Comparison of ENCODE assay signal across 8 cellular contexts in the genomic region with DNA sequence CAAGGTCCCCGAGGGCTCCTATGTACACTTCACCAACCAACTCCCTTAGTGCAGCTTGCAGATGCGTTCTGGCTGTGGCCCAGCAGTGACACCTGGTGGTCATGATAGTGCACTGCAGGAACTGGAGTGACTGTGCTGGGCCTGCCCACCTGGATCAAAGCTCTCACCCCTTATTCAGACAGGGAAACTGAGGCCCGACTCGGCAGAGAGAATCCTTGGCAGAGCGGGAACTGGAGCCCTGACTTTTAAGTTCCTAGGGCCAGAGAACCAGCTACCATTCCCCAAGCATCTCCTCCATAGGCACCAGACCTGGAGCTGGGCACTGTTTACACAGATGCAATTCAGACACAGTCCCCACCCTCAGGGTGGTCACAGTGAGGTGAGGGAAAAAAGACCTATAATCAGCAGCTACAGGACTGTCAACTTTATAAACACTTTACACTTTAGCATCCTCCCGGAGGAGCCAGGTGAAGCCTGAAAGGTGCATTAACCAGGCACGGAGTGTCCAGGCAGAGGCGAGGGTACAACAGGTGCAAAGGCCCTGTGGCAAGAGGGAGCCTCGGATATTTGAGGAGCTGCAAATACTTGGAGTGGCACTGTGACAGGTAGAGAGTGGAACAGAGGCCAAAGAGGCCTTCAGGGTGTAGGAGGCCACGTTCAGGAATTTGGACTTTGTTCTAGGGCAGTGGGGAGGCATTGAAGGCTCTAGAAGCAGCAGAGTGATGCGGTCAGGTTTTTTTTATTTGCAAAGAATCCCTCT. TPM values are rescaled to one million over a fixed set of nuclear protein-coding genes. Genes with fewer than 3 reads are reported as not detected.
DNase-seq lines count a peak whose midpoint lies in the region; ATAC-seq and TF ChIP-seq lines count a peak whose summit lies in the region.

No MANE protein-coding gene starts in this region.

- H3K4me1 ChIP-seq in heart left ventricle: no peaks in the 10 kb centered on the region

- WGBS in heart left ventricle, 4 donors: 46 to 53% (median 50%) methylated on average over 9 to 11 of the region's 11 CpGs

- H3K27me3 ChIP-seq in heart left ventricle: no peaks in the 10 kb centered on the region

- H3K36me3 Mint-ChIP-seq in activated naive CD4-positive, alpha-beta T cell treated with anti-CD3 and anti-CD28 coated beads, Interleukin-2, amount 50 U/mL, for 72 hours: peaks cover 8 to 13% of the 10 kb centered on the region in 2 donors

- peak; percentile 88 to 89 for ATAC-seq in activated naive CD4-positive, alpha-beta T cell treated with anti-CD3 and anti-CD28 coated beads, Interleukin-2, amount 50 U/mL, for 72 hours
- ATAC-seq in heart left ventricle (peak; percentile 74 to 95 (median 94)), HG03565 (IDR thresholded peaks at IDR 0.05; ENCODE audit: unreplicated experiment) (no peak)

- peaks cover 30% of the 10 kb centered on the region for H3K9me3 ChIP-seq in KOPT-K1 (ENCODE audit: insufficient read depth, low read length, poor library complexity, severe bottlenecking)
- H3K9me3 ChIP-seq in heart left ventricle: peaks cover 0 to 18% (median 0%) of the 10 kb centered on the region in 12 donors

- peaks cover 30% of the 10 kb centered on the region for H3K36me3 ChIP-seq in KOPT-K1 (ENCODE audit: insufficient read depth, low read length)
- H3K36me3 ChIP-seq in heart left ventricle: no peaks in the 10 kb centered on the region

- TF ChIP-seq CTCF in GM12873 (IDR thresholded peaks at IDR 0.05; ENCODE audit: insufficient read depth, low read depth, low read length, missing control alignments) (peak; percentile 100), heart left ventricle (IDR thresholded peaks at IDR 0.05) (peak; percentile 86 to 99 (median 97))

- intact Hi-C loops in heart left ventricle (cut with DNase I): loop anchor here (2.0 to 10.0 kb wide), 10 partner anchors 44 to 641 kb away; a partner anchor contains a TSS

- no peak for TF ChIP-seq POLR2A in heart left ventricle (IDR thresholded peaks at IDR 0.05)

- H3K27ac Mint-ChIP-seq in activated naive CD4-positive, alpha-beta T cell treated with anti-CD3 and anti-CD28 coated beads, Interleukin-2, amount 50 U/mL, for 72 hours: no peak overlapping the region

- peaks cover 0 to 5% of the 10 kb centered on the region in 2 donors for H3K9me3 Mint-ChIP-seq in activated naive CD4-positive, alpha-beta T cell treated with anti-CD3 and anti-CD28 coated beads, Interleukin-2, amount 50 U/mL, for 72 hours

- DNase-seq in SKM-1 (lab: John Stamatoyannopoulos, UW; ENCODE audit: unreplicated experiment) (peak; percentile 46), heart left ventricle (peak; percentile 65 to 81 (median 66)), retina (peak; percentile 78), NCI-H526 treated with DMSO at 0.1 percent for 48 hours (lab: John Stamatoyannopoulos, UW) (no peak)
- DNase-seq in activated naive CD4-positive, alpha-beta T cell treated with anti-CD3 and anti-CD28 coated beads, Interleukin-2, amount 50 U/mL, for 72 hours (ENCODE audit: low spot score in 2 of 2): peak in 1 of 2 donors; percentile 76

- H3K4me3 ChIP-seq in heart left ventricle: no peak overlapping the region

- H3K27ac ChIP-seq in KOPT-K1 (ENCODE audit: low read depth, low read length, poor library complexity, severe bottlenecking) (peak overlapping the region; percentile 45), heart left ventricle (no peak overlapping the region)

RNA-seq across cellular contexts. Expression of a gene that starts 22.0 kb away (rescaled TPM):
- total RNA-seq in activated naive CD4-positive, alpha-beta T cell treated with anti-CD3 and anti-CD28 coated beads, Interleukin-2, amount 50 U/mL, for 72 hours: 10 to 100 TPM; 19.6 to 29.5 TPM
- 10 to 100 TPM; 10.9 to 29.5 (median 12.6) TPM for total RNA-seq in heart left ventricle
- 10 to 100 TPM; 17.2 to 18.8 TPM for polyA plus RNA-seq in heart left ventricle

RNA-seq across cellular contexts. Expression of a gene that starts 22.3 kb away (rescaled TPM):
- 100 to 1,000 TPM; 257 to 320 TPM for total RNA-seq in activated naive CD4-positive, alpha-beta T cell treated with anti-CD3 and anti-CD28 coated beads, Interleukin-2, amount 50 U/mL, for 72 hours
- total RNA-seq in heart left ventricle: 100 to 1,000 TPM; 103 to 202 (median 138) TPM
- 100 to 1,000 TPM in 1 of 2 donors, 10 to 100 TPM in 1; 94.3 to 138 TPM for polyA plus RNA-seq in heart left ventricle

RNA-seq across cellular contexts. Expression of a gene that starts 40.1 kb away (rescaled TPM):
- total RNA-seq in activated naive CD4-positive, alpha-beta T cell treated with anti-CD3 and anti-CD28 coated beads, Interleukin-2, amount 50 U/mL, for 72 hours: under 1 TPM in 1 of 2 donors, not detected in 1; 0.41 TPM
- total RNA-seq in heart left ventricle: 1 to 10 TPM in 2 of 9 donors, under 1 TPM in 6, not detected in 1; 0.16 to 1.5 (median 0.32) TPM
- polyA plus RNA-seq in heart left ventricle: under 1 TPM in 1 of 2 donors, not detected in 1; 0.43 TPM
